In genomic region chr14:54450535-54450934, GRCh38 we compare ENCODE assay signal across 10 cellular contexts. TPM values are rescaled to one million over a fixed set of nuclear protein-coding genes. Genes with fewer than 3 reads are reported as not detected.
A peak's percentile ranks its signal among the peaks of the same experiment; 100 is the strongest.
DNase-seq lines count a peak whose midpoint lies in the region; ATAC-seq, FAIRE-seq and TF ChIP-seq lines count a peak whose summit lies in the region.
"Had no signal": no experiment of that assay in that cellular context is flagged by ENCODE, and none has a peak within 500 bp of the region (broad histone marks: within the 10 kb centered on the region; RNA-seq: fewer than 3 reads in every experiment).

No MANE protein-coding gene starts in this region.

- WGBS in small intestine, 3 donors: 57 to 67% (median 63%) methylated on average over 3 of the region's 3 CpGs

- DNase-seq in AML-193 (lab: John Stamatoyannopoulos, UW): peak; percentile 39 to 46
- DNase-seq in GM19238 (ENCODE audit: insufficient read length, low spot score): peak; percentile 14
- peak; percentile 24 for DNase-seq in dedifferentiated amniotic fluid mesenchymal stem cell (ENCODE audit: extremely low spot score)
- DNase-seq in D721Med (ENCODE audit: insufficient read length, low spot score): no peak
- no peak for DNase-seq in NCI-H1436 treated with DMSO at 0.1 percent for 48 hours (lab: John Stamatoyannopoulos, UW)
- no peak for DNase-seq in small intestine

- H3K36me3 ChIP-seq in small intestine (ENCODE audit: control insufficient read depth in 2 of 2, insufficient read depth in 2 of 2, low read length in 2 of 2): no peaks in the 10 kb centered on the region

- H3K27ac ChIP-seq in small intestine (ENCODE audit: low read depth in 1 of 2, low read length in 1 of 2): no peak overlapping the region
- H3K27ac ChIP-seq: body of pancreas had no signal

- ATAC-seq in HG03565 (IDR thresholded peaks at IDR 0.05; ENCODE audit: unreplicated experiment) (peak; percentile 81), HG03460 (IDR thresholded peaks at IDR 0.05; ENCODE audit: unreplicated experiment) (no peak)
- ATAC-seq: body of pancreas had no signal

- no peak overlapping the region for H3K4me3 ChIP-seq in small intestine (ENCODE audit: low read depth in 1 of 2, low read length in 2 of 2)
- H3K4me3 ChIP-seq: body of pancreas had no signal

- no peaks in the 10 kb centered on the region for H3K9me3 ChIP-seq in small intestine (ENCODE audit: control insufficient read depth, low read depth)
- H3K9me3 ChIP-seq: body of pancreas had no signal

- H3K27me3 ChIP-seq in small intestine (ENCODE audit: control insufficient read depth in 2 of 2, insufficient read depth in 2 of 2, low read length in 2 of 2): no peaks in the 10 kb centered on the region

- TF ChIP-seq CTCF in D721Med (IDR thresholded peaks at IDR 0.05; ENCODE audit: insufficient read depth, missing control alignments): no peak

- no peak for FAIRE-seq in D721Med (lab: Jason Lieb, UNC)
- FAIRE-seq in small intestine (lab: Jason Lieb, UNC): no peak
- FAIRE-seq: keratinocyte had no signal

- peaks cover 4 to 6% of the 10 kb centered on the region in 2 donors for H3K4me1 ChIP-seq in small intestine (ENCODE audit: control insufficient read depth in 2 of 2, insufficient read depth in 1 of 2, low read depth in 1 of 2, low read length in 1 of 2)
- H3K4me1 ChIP-seq: body of pancreas had no signal

RNA-seq across cellular contexts. Expression of gene CNIH1, which starts 9.4 kb away (rescaled TPM):
- 100 to 1,000 TPM in 2 of 3 donors, 10 to 100 TPM in 1; 70.7 to 201 (median 126) TPM for polyA plus RNA-seq in small intestine

RNA-seq across cellular contexts. Expression of gene GMFB, which starts 38.2 kb away (rescaled TPM):
- polyA plus RNA-seq in small intestine: 10 to 100 TPM; 25.9 to 38.0 (median 29.1) TPM

RNA-seq across cellular contexts. Expression of gene CDKN3, which starts 53.7 kb away (rescaled TPM):
- polyA plus RNA-seq in small intestine: 10 to 100 TPM in 2 of 3 donors, 1 to 10 TPM in 1; 2.2 to 56.3 (median 10.1) TPM

RNA-seq across cellular contexts. Expression of gene CGRRF1, which starts 59.2 kb away (rescaled TPM):
- 10 to 100 TPM; 11.9 to 16.5 (median 15.8) TPM for polyA plus RNA-seq in small intestine

Comparison
In these comparisons a context has a peak if more than half of its experiments do, and no peak if none do; other contexts are left out.
1. DNase-seq: peak in AML-193 (2 of 2), GM19238 (single experiment) and dedifferentiated amniotic fluid mesenchymal stem cell (single experiment); none in D721Med (single experiment), NCI-H1436 treated with DMSO at 0.1 percent for 48 hours (single experiment) and small intestine (single experiment).